In genomic region chr21:45228171-45228641, GRCh38 we compare ENCODE assay signal across 1 cellular context.
A peak's percentile ranks its signal among the peaks of the same experiment; 100 is the strongest.
TF ChIP-seq lines count a peak whose summit lies in the region.

No MANE protein-coding gene starts in this region.

TF ChIP-seq in SK-N-SH, 30 proteins besides CTCF, POLR2A, EP300 and RAD21 (continued from another document):
- no peak for TF ChIP-seq FOXM1 (IDR thresholded peaks at IDR 0.05; ENCODE audit: low read depth)
- TF ChIP-seq MXI1 (IDR thresholded peaks at IDR 0.05; ENCODE audit: low read depth, low read length) = no peak
- TF ChIP-seq CHD2 (IDR thresholded peaks at IDR 0.05; ENCODE audit: low read length, partially characterized antibody) = no peak
- peak; percentile 85 for TF ChIP-seq FOSL2 (IDR thresholded peaks at IDR 0.05; ENCODE audit: borderline replicate concordance, low read depth)
- TF ChIP-seq POLR2AphosphoS5 (IDR thresholded peaks at IDR 0.05; ENCODE audit: low read depth, low read length) = peak; percentile 63; the same call in 1 of the 2 replicates
- TF ChIP-seq NRF1 (IDR thresholded peaks at IDR 0.05; ENCODE audit: low read depth, low read length) = no peak
- no peak for TF ChIP-seq GABPA (IDR thresholded peaks at IDR 0.05; ENCODE audit: low read depth)
- no peak for TF ChIP-seq YY1 (IDR thresholded peaks at IDR 0.05; ENCODE audit: low read depth)
- TF ChIP-seq EZH2phosphoT487 (IDR thresholded peaks at IDR 0.05; ENCODE audit: borderline replicate concordance, low read depth) = no peak
- peak; percentile 73; the same call in 1 of the 2 replicates for TF ChIP-seq SIN3A (IDR thresholded peaks at IDR 0.05; ENCODE audit: borderline replicate concordance, low read depth, low read length)
- TF ChIP-seq MAX (IDR thresholded peaks at IDR 0.05; ENCODE audit: low read depth) = no peak
- TF ChIP-seq TCF12 (IDR thresholded peaks at IDR 0.05) = peak; percentile 93
TF ChIP-seq in SK-N-SH: peak in this region for 10.
